In genomic region chr22:21702700-21703683, GRCh38 we compare ENCODE assay signal across 21 cellular contexts. TPM values are rescaled to one million over a fixed set of nuclear protein-coding genes. Genes with fewer than 3 reads are reported as not detected.
DNase-seq lines count a peak whose midpoint lies in the region; ATAC-seq, FAIRE-seq and TF ChIP-seq lines count a peak whose summit lies in the region.
"Had no signal": no experiment of that assay in that cellular context is flagged by ENCODE, and none has a peak within 500 bp of the region (broad histone marks: within the 10 kb centered on the region; RNA-seq: fewer than 3 reads in every experiment).

No MANE protein-coding gene starts in this region.

- ATAC-seq in A549 (peak; percentile 24 to 40; a peak in 2 of 6 replicates), GM18907 (IDR thresholded peaks at IDR 0.05; ENCODE audit: unreplicated experiment) (no peak)
- no peak for ATAC-seq in central memory CD8-positive, alpha-beta T cell (replicated peaks; ENCODE audit: extremely low read depth, poor library complexity, severe bottlenecking)
- no peak for ATAC-seq in naive thymus-derived CD4-positive, alpha-beta T cell
- ATAC-seq: activated CD4-positive, alpha-beta T cell treated with anti-CD3 and anti-CD28 coated beads for 36 hours; HCT116; sciatic nerve had no signal

- no peaks in the 10 kb centered on the region for H3K27me3 Mint-ChIP-seq in central memory CD8-positive, alpha-beta T cell
- H3K27me3 Mint-ChIP-seq in naive thymus-derived CD4-positive, alpha-beta T cell, result no peaks in the 10 kb centered on the region
- H3K27me3 Mint-ChIP-seq: activated CD4-positive, alpha-beta T cell treated with anti-CD3 and anti-CD28 coated beads for 36 hours; naive B cell had no signal

- H3K4me1 ChIP-seq in A549, result no peaks in the 10 kb centered on the region
- no peaks in the 10 kb centered on the region for H3K4me1 ChIP-seq in naive thymus-derived CD4-positive, alpha-beta T cell (ENCODE audit: control insufficient read depth in 2 of 2, insufficient read depth in 2 of 2, low read length in 2 of 2)
- H3K4me1 ChIP-seq: breast epithelium, suprapubic skin had no signal

- no peaks in the 10 kb centered on the region for H3K27me3 ChIP-seq in H7 (ENCODE audit: control insufficient read depth, insufficient read depth, low read length)
- H3K27me3 ChIP-seq in naive thymus-derived CD4-positive, alpha-beta T cell (ENCODE audit: control insufficient read depth in 2 of 2, insufficient read depth in 2 of 2, low read length in 2 of 2), result no peaks in the 10 kb centered on the region
- H3K27me3 ChIP-seq: breast epithelium, suprapubic skin, uterus had no signal

- H3K36me3 Mint-ChIP-seq in central memory CD8-positive, alpha-beta T cell (ENCODE audit: insufficient read depth), result peaks cover 28% of the 10 kb centered on the region
- peaks cover 0 to 3% (median 0%) of the 10 kb centered on the region in 5 donors for H3K36me3 Mint-ChIP-seq in naive thymus-derived CD4-positive, alpha-beta T cell

- no peak overlapping the region for H3K4me3 ChIP-seq in A549
- H3K4me3 ChIP-seq in H7 (ENCODE audit: insufficient read depth, low read depth, low read length), result no peak overlapping the region
- H3K4me3 ChIP-seq in naive thymus-derived CD4-positive, alpha-beta T cell (ENCODE audit: low read length), result no peak overlapping the region
- H3K4me3 ChIP-seq: coronary artery, suprapubic skin, uterus had no signal

- no peak for TF ChIP-seq CTCF in A549 (IDR thresholded peaks at IDR 0.05)

- TF ChIP-seq POLR2A in A549 (IDR thresholded peaks at IDR 0.05; ENCODE audit: low read length), result no peak

- H3K4me1 Mint-ChIP-seq in central memory CD8-positive, alpha-beta T cell, result peaks cover 6% of the 10 kb centered on the region
- H3K4me1 Mint-ChIP-seq in naive thymus-derived CD4-positive, alpha-beta T cell, result peaks cover 0 to 9% (median 0%) of the 10 kb centered on the region in 7 donors
- H3K4me1 Mint-ChIP-seq: activated CD4-positive, alpha-beta T cell treated with anti-CD3 and anti-CD28 coated beads for 36 hours had no signal

- no peak overlapping the region for H3K27ac ChIP-seq in A549
- no peak overlapping the region for H3K27ac ChIP-seq in naive thymus-derived CD4-positive, alpha-beta T cell (ENCODE audit: low read depth, low read length)
- H3K27ac ChIP-seq: breast epithelium, coronary artery, suprapubic skin, uterus had no signal

- CTCF ChIA-PET in A549 (lab: Yijun Ruan, JAX), result no interaction called here
- CTCF ChIA-PET in naive thymus-derived CD4-positive, alpha-beta T cell (lab: Charles Lee), result no interaction called here

- DNase-seq in A549 (ENCODE audit: low read depth in 1 of 2, low spot score in 1 of 2) (no peak), H7 (peak; percentile 48), NCI-H2081 treated with DMSO at 0.1 percent for 48 hours (lab: John Stamatoyannopoulos, UW) (no peak), cerebellum (ENCODE audit: low spot score) (no peak)
- DNase-seq in central memory CD8-positive, alpha-beta T cell (ENCODE audit: low spot score in 2 of 2), result no peak
- DNase-seq in naive thymus-derived CD4-positive, alpha-beta T cell, result no peak
- DNase-seq: activated CD4-positive, alpha-beta T cell treated with anti-CD3 and anti-CD28 coated beads for 36 hours; KG1; mesendoderm; naive B cell; NCI-H1436 treated with DMSO at 0.1 percent for 48 hours; posterior cingulate gyrus; uterus had no signal

- peak overlapping the region; percentile 93 for H3K27ac Mint-ChIP-seq in central memory CD8-positive, alpha-beta T cell (ENCODE audit: low read depth)
- peak overlapping the region in 6 of 9 donors; percentile 48 to 83 (median 76) for H3K27ac Mint-ChIP-seq in naive thymus-derived CD4-positive, alpha-beta T cell
- H3K27ac Mint-ChIP-seq: activated CD4-positive, alpha-beta T cell treated with anti-CD3 and anti-CD28 coated beads for 36 hours had no signal

- intact Hi-C loops in naive thymus-derived CD4-positive, alpha-beta T cell (cut with micrococcal nuclease), result no loop called here

- no peaks in the 10 kb centered on the region for H3K9me3 ChIP-seq in A549
- no peaks in the 10 kb centered on the region for H3K9me3 ChIP-seq in naive thymus-derived CD4-positive, alpha-beta T cell (ENCODE audit: control insufficient read depth in 2 of 3, low read length in 3 of 3)
- H3K9me3 ChIP-seq: breast epithelium, suprapubic skin, uterus had no signal

- POLR2A ChIA-PET in A549 (lab: Yijun Ruan, JAX), result no interaction called here
- POLR2A ChIA-PET in naive thymus-derived CD4-positive, alpha-beta T cell (lab: Charles Lee), result no interaction called here

- no peak for TF ChIP-seq EP300 in A549 (IDR thresholded peaks at IDR 0.05)

- FAIRE-seq in A549 (lab: Jason Lieb, UNC), result no peak
- FAIRE-seq: endometrium, GM18507 had no signal

- 90% methylated on average over 13 of the region's 30 CpGs for WGBS in A549 (ENCODE audit: missing lambda C conversion rate)

- H3K4me2 ChIP-seq in A549, result no peak overlapping the region

- no peaks in the 10 kb centered on the region; the same call in none of the 2 replicates for H3K36me3 ChIP-seq in H7 (replicated peaks; ENCODE audit: control insufficient read depth, insufficient read depth, low read length)
- H3K36me3 ChIP-seq in naive thymus-derived CD4-positive, alpha-beta T cell (ENCODE audit: control insufficient read depth in 2 of 3, insufficient read depth in 3 of 3, low read length in 3 of 3), result peaks cover 0 to 5% (median 0%) of the 10 kb centered on the region in 3 experiments
- H3K36me3 ChIP-seq: breast epithelium, uterus had no signal

- no peak for TF ChIP-seq RAD21 in A549 (conservative IDR thresholded peaks at IDR 0.05 in 1 of 2, IDR thresholded peaks at IDR 0.05 in 1 of 2)

- no peak overlapping the region for H3K4me3 Mint-ChIP-seq in central memory CD8-positive, alpha-beta T cell
- no peak overlapping the region for H3K4me3 Mint-ChIP-seq in naive thymus-derived CD4-positive, alpha-beta T cell
- H3K4me3 Mint-ChIP-seq: activated CD4-positive, alpha-beta T cell treated with anti-CD3 and anti-CD28 coated beads for 36 hours; naive B cell had no signal

- H3K9me3 Mint-ChIP-seq in central memory CD8-positive, alpha-beta T cell, result no peaks in the 10 kb centered on the region
- H3K9me3 Mint-ChIP-seq in naive thymus-derived CD4-positive, alpha-beta T cell, result peaks cover 0 to 2% (median 0%) of the 10 kb centered on the region in 11 donors
- H3K9me3 Mint-ChIP-seq: naive B cell had no signal

TF ChIP-seq in A549, 52 proteins besides CTCF, POLR2A, EP300 and RAD21:
- TF ChIP-seq ATOH8 (CRISPR knock-in tag; IDR thresholded peaks at IDR 0.05; ENCODE audit: low read depth), result no peak
- TF ChIP-seq ESRRA (IDR thresholded peaks at IDR 0.05; ENCODE audit: borderline replicate concordance, low read length), result no peak
- TF ChIP-seq NR3C1 (IDR thresholded peaks at IDR 0.05), result no peak
- TF ChIP-seq EHF (CRISPR knock-in tag; IDR thresholded peaks at IDR 0.05), result no peak
- no peak for TF ChIP-seq SREBF2 (IDR thresholded peaks at IDR 0.05)
- no peak for TF ChIP-seq KDM1A (IDR thresholded peaks at IDR 0.05; ENCODE audit: low read depth)
- TF ChIP-seq ELK1 (IDR thresholded peaks at IDR 0.05; ENCODE audit: low read depth, low read length), result no peak
- TF ChIP-seq HOXA7 (CRISPR knock-in tag; IDR thresholded peaks at IDR 0.05), result no peak
- no peak for TF ChIP-seq HOXB5 (CRISPR knock-in tag; IDR thresholded peaks at IDR 0.05)
- no peak for TF ChIP-seq RFX5 (IDR thresholded peaks at IDR 0.05)
- no peak for TF ChIP-seq ZC3H11A (IDR thresholded peaks at IDR 0.05)
- no peak for TF ChIP-seq MAFK (IDR thresholded peaks at IDR 0.05; ENCODE audit: partially characterized antibody)
- TF ChIP-seq RARB (CRISPR knock-in tag; IDR thresholded peaks at IDR 0.05), result no peak
- TF ChIP-seq KDM5A (IDR thresholded peaks at IDR 0.05), result no peak
- no peak for TF ChIP-seq TP53 (CRISPR knock-in tag; IDR thresholded peaks at IDR 0.05)
TF ChIP-seq in A549: peak in this region for 0.

RNA-seq across cellular contexts. Expression of gene YPEL1, which starts 32.6 kb away (rescaled TPM):
- polyA plus RNA-seq in A549 (2011; rRNA removed) (0.59 and 0.65 TPM in 2 replicates), A549 (2017; fragmentation: RNase III; extraction: RNeasy Plus Mini Kit Qiagen cat#74134 plus additional on column Dnase treatment) (0.07 to 0.36 TPM (median 0.22 TPM) in 3 replicates)
- polyA plus RNA-seq in A549 (2012; cell fraction: cytosol; rRNA removed), result 0.19 and 0.28 TPM in 2 replicates
- 0.35 and 0.42 TPM in 2 replicates for polyA plus RNA-seq in A549 (2012; cell fraction: nucleus; rRNA removed)
- 0.29 and 0.62 TPM in 2 replicates for polyA minus RNA-seq in A549 (2011; rRNA and poly(A)+ RNA removed)
- 2.2 and 6.4 TPM in 2 replicates for total RNA-seq in H7 (2014; rRNA removed; shearing (Covaris generic))
- 1 to 10 TPM; 2.5 to 9.5 (median 3.6) TPM for total RNA-seq in naive thymus-derived CD4-positive, alpha-beta T cell
- 1 to 10 TPM; 1.5 TPM for polyA plus RNA-seq in naive thymus-derived CD4-positive, alpha-beta T cell
- total RNA-seq in cerebellum, result 38.7 TPM

RNA-seq across cellular contexts. Expression of gene PPIL2, which starts 37.2 kb away (rescaled TPM):
- polyA plus RNA-seq in A549 (2011; rRNA removed), result 38.7 and 39.0 TPM in 2 replicates
- polyA plus RNA-seq in A549 (2012; cell fraction: cytosol; rRNA removed), result 37.6 and 38.7 TPM in 2 replicates
- polyA plus RNA-seq in A549 (2012; cell fraction: nucleus; rRNA removed), result 118 and 125 TPM in 2 replicates
- polyA plus RNA-seq in A549 (2017; fragmentation: RNase III; extraction: RNeasy Plus Mini Kit Qiagen cat#74134 plus additional on column Dnase treatment), result 30.8 to 34.0 TPM (median 31.4 TPM) in 3 replicates
- 31.0 and 31.8 TPM in 2 replicates for polyA minus RNA-seq in A549 (2011; rRNA and poly(A)+ RNA removed)
- total RNA-seq in H7 (2014; rRNA removed; shearing (Covaris generic)), result 23.1 and 23.5 TPM in 2 replicates
- total RNA-seq in naive thymus-derived CD4-positive, alpha-beta T cell, result 10 to 100 TPM; 69.5 to 81.8 (median 74.7) TPM
- 10 to 100 TPM; 27.1 to 46.4 TPM for polyA plus RNA-seq in naive thymus-derived CD4-positive, alpha-beta T cell
- 32.3 TPM for total RNA-seq in cerebellum

Comparison
In these comparisons a context has a peak if more than half of its experiments do, and no peak if none do; other contexts are left out.
1. ATAC-seq: peak in A549 (2 of 2); none in central memory CD8-positive, alpha-beta T cell (single experiment), naive thymus-derived CD4-positive, alpha-beta T cell (single experiment) and GM18907 (single experiment).